Comparison of ENCODE assay signal across 23 cellular contexts in the genomic region with DNA sequence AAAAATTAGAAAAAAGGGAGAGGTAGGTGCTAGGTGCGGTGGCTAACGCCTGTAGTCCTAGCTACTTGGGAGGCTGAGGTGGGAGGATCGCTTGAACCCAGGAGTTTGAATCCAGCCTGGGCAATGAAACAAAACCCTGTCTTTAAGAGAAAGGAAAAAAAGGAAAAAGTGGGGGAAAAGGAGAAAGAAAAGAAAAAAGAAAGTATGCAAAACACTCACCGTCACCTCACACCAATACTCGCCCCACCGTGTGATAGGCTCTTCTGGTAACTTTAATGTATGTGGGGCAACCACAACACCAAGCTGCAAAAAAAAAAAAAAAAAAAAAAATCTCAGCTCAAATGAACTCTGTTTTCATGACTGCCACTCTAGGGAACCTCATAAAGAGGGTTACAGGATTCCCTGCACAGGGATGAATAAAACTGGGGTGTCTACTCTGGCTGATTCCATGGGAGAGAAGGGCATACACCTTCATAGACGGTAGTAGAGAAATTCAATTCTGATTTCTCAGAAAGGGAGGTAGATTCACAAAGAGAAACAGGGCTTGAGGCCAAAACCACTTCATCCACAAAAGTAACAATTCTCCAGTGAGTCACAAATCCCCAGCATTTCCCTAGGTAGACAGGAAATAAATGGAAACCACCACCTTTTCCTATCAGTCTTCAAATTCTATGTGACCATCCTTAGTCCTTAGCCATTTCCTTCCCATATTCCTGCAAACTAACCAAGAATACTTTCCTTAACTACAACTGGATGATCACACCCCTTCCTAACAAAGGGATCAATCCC. TPM values are rescaled to one million over a fixed set of nuclear protein-coding genes. Genes with fewer than 3 reads are reported as not detected.
DNase-seq lines count a peak whose midpoint lies in the region; TF ChIP-seq lines count a peak whose summit lies in the region.
"Had no signal": no experiment of that assay in that cellular context is flagged by ENCODE, and none has a peak within 500 bp of the region (broad histone marks: within the 10 kb centered on the region; RNA-seq: fewer than 3 reads in every experiment).

No MANE protein-coding gene starts in this region.

- no peak overlapping the region for H3K4me2 ChIP-seq in osteoblast (ENCODE audit: insufficient read depth, low read length)
- H3K4me2 ChIP-seq: GM23338 had no signal

- H3K27me3 Mint-ChIP-seq in activated T-cell treated with anti-CD3 and anti-CD28 coated beads, Interleukin-2, amount 50 U/mL, for 24 hours: no peaks in the 10 kb centered on the region
- H3K27me3 Mint-ChIP-seq: activated naive CD8-positive, alpha-beta T cell treated with anti-CD3 and anti-CD28 coated beads, Interleukin-2, amount 10 ng/mL, durations not matched to agents 7 days and 5 days; naive B cell had no signal

- peaks cover 76% of the 10 kb centered on the region for H3K36me3 Mint-ChIP-seq in activated T-cell treated with anti-CD3 and anti-CD28 coated beads, Interleukin-2, amount 50 U/mL, for 24 hours (ENCODE audit: low read depth)

- peaks cover 15% of the 10 kb centered on the region for H3K4me1 ChIP-seq in osteoblast (ENCODE audit: insufficient read depth, low read length)

- H3K36me3 ChIP-seq in osteoblast (ENCODE audit: insufficient read depth, low read length): peaks cover 45% of the 10 kb centered on the region

- no peak for TF ChIP-seq CTCF in osteoblast (IDR thresholded peaks at IDR 0.05; ENCODE audit: extremely low read depth, low read depth, low read length)

- no peaks in the 10 kb centered on the region for H3K27me3 ChIP-seq in osteoblast (ENCODE audit: insufficient read depth, low read length)
- H3K27me3 ChIP-seq: esophagus squamous epithelium, right atrium auricular region, upper lobe of left lung had no signal

- H2AFZ ChIP-seq in osteoblast (ENCODE audit: low read length): no peak overlapping the region
- H2AFZ ChIP-seq: GM23338 had no signal

- H3K4me3 ChIP-seq in osteoblast (ENCODE audit: insufficient read depth, low read length): no peak overlapping the region
- H3K4me3 ChIP-seq: esophagus squamous epithelium, GM23338, K562, lung, right atrium auricular region, upper lobe of left lung had no signal

- DNase-seq in activated T-cell treated with anti-CD3 and anti-CD28 coated beads, Interleukin-2, amount 50 U/mL, for 24 hours: no peak
- DNase-seq in activated T-cell treated with anti-CD3 and anti-CD28 coated beads, Interleukin-2, amount 50 U/mL, for 48 hours: no peak
- DNase-seq in M059J (ENCODE audit: low read depth) (peak; percentile 77), astrocyte of the hippocampus (ENCODE audit: low read depth, low spot score) (peak; percentile 35), osteoblast (ENCODE audit: insufficient read length, low spot score, missing footprints) (peak; percentile 38), NCI-H2107 treated with DMSO at 0.1 percent for 48 hours (lab: John Stamatoyannopoulos, UW; ENCODE audit: unreplicated experiment) (no peak), NCI-H2081 treated with DMSO at 0.1 percent for 48 hours (lab: John Stamatoyannopoulos, UW) (no peak)
- DNase-seq in stimulated activated CD4-positive, alpha-beta T cell treated with anti-CD3 and anti-CD28 coated beads, Interleukin-15, amount 100 ng/mL, for 24 hours: no peak
- DNase-seq: activated CD8-positive, alpha-beta memory T cell treated with anti-CD3 and anti-CD28 coated beads for 24 hours; activated naive CD8-positive, alpha-beta T cell treated with anti-CD3 and anti-CD28 coated beads, Interleukin-2, amount 10 ng/mL, durations not matched to agents 7 days and 5 days; esophagus squamous epithelium; glutamatergic neuron; naive B cell; NCI-H1105 treated with DMSO at 0.1 percent for 48 hours; NCI-H2171; stimulated activated naive CD4-positive, alpha-beta T cell treated with Interleukin-2 at 50 U/mL for 16 hours; upper lobe of left lung had no signal

- no peaks in the 10 kb centered on the region for H3K9me3 ChIP-seq in osteoblast (ENCODE audit: low read depth, low read length)
- H3K9me3 ChIP-seq: esophagus squamous epithelium, right atrium auricular region, upper lobe of left lung had no signal

- peak overlapping the region; percentile 91 for H3K27ac Mint-ChIP-seq in activated T-cell treated with anti-CD3 and anti-CD28 coated beads, Interleukin-2, amount 50 U/mL, for 24 hours
- H3K27ac Mint-ChIP-seq: GM23338 had no signal

- peaks cover 4% of the 10 kb centered on the region for H3K79me2 ChIP-seq in osteoblast (ENCODE audit: insufficient read depth, low read length)

- H3K4me1 Mint-ChIP-seq in activated T-cell treated with anti-CD3 and anti-CD28 coated beads, Interleukin-2, amount 50 U/mL, for 24 hours (ENCODE audit: low read depth): peaks cover 40% of the 10 kb centered on the region

- no peak overlapping the region for H3K4me3 Mint-ChIP-seq in activated T-cell treated with anti-CD3 and anti-CD28 coated beads, Interleukin-2, amount 50 U/mL, for 24 hours
- H3K4me3 Mint-ChIP-seq: activated naive CD8-positive, alpha-beta T cell treated with anti-CD3 and anti-CD28 coated beads, Interleukin-2, amount 10 ng/mL, durations not matched to agents 7 days and 5 days; GM23338 had no signal

- no peaks in the 10 kb centered on the region for H3K9me3 Mint-ChIP-seq in activated T-cell treated with anti-CD3 and anti-CD28 coated beads, Interleukin-2, amount 50 U/mL, for 24 hours
- H3K9me3 Mint-ChIP-seq: activated naive CD8-positive, alpha-beta T cell treated with anti-CD3 and anti-CD28 coated beads, Interleukin-2, amount 10 ng/mL, durations not matched to agents 7 days and 5 days; GM23338; naive B cell had no signal

- H4K20me1 ChIP-seq in osteoblast (ENCODE audit: insufficient read depth, low read length): no peaks in the 10 kb centered on the region

- no peak overlapping the region for H3K27ac ChIP-seq in osteoblast (ENCODE audit: low read depth, low read length)
- H3K27ac ChIP-seq: esophagus squamous epithelium, HL-60, right atrium auricular region, upper lobe of left lung had no signal

RNA-seq across cellular contexts. Expression of gene MRPL9, which starts 2.5 kb away (rescaled TPM):
- total RNA-seq in M059J (2014; rRNA removed; shearing (Covaris generic)): 103 and 173 TPM in 2 replicates
- 68.4 and 73.8 TPM in 2 replicates for total RNA-seq in osteoblast

RNA-seq across cellular contexts. Expression of gene TDRKH, which starts 29.5 kb away (rescaled TPM):
- total RNA-seq in M059J (2014; rRNA removed; shearing (Covaris generic)): 10.8 and 11.0 TPM in 2 replicates
- 1.1 and 1.2 TPM in 2 replicates for total RNA-seq in osteoblast

RNA-seq across cellular contexts. Expression of gene RIIAD1, which starts 39.5 kb away (rescaled TPM):
- not detected in 2 replicates for total RNA-seq in M059J (2014; rRNA removed; shearing (Covaris generic))
- not detected in 2 replicates for total RNA-seq in osteoblast
- total RNA-seq: activated naive CD8-positive, alpha-beta T cell treated with anti-CD3 and anti-CD28 coated beads, Interleukin-2, amount 10 ng/mL, durations not matched to agents 7 days and 5 days; esophagus squamous epithelium; GM23338; K562; right atrium auricular region had no signal

RNA-seq across cellular contexts. Expression of gene CELF3, which starts 44.2 kb away (rescaled TPM):
- not detected in 2 replicates for total RNA-seq in M059J (2014; rRNA removed; shearing (Covaris generic))
- not detected in 2 replicates for total RNA-seq in osteoblast
- total RNA-seq: activated naive CD8-positive, alpha-beta T cell treated with anti-CD3 and anti-CD28 coated beads, Interleukin-2, amount 10 ng/mL, durations not matched to agents 7 days and 5 days; cardiac septum; K562; right atrium auricular region had no signal

RNA-seq across cellular contexts. Expression of gene LINGO4, which starts 44.4 kb away (rescaled TPM):
- total RNA-seq in M059J (2014; rRNA removed; shearing (Covaris generic)): not detected in 2 replicates
- not detected in 2 replicates for total RNA-seq in osteoblast
- total RNA-seq: GM23338, K562 had no signal

Comparison
In these comparisons a context has a peak if more than half of its experiments do, and no peak if none do; other contexts are left out.
1. DNase-seq: peak in M059J (single experiment), astrocyte of the hippocampus (single experiment) and osteoblast (single experiment); none in activated T-cell treated with anti-CD3 and anti-CD28 coated beads, Interleukin-2, amount 50 U/mL, for 24 hours (single experiment), activated T-cell treated with anti-CD3 and anti-CD28 coated beads, Interleukin-2, amount 50 U/mL, for 48 hours (0 of 2), NCI-H2107 treated with DMSO at 0.1 percent for 48 hours (single experiment), stimulated activated CD4-positive, alpha-beta T cell treated with anti-CD3 and anti-CD28 coated beads, Interleukin-15, amount 100 ng/mL, for 24 hours (single experiment) and NCI-H2081 treated with DMSO at 0.1 percent for 48 hours (single experiment).